Comparison of ENCODE assay signal across 31 cellular contexts in the genomic region with DNA sequence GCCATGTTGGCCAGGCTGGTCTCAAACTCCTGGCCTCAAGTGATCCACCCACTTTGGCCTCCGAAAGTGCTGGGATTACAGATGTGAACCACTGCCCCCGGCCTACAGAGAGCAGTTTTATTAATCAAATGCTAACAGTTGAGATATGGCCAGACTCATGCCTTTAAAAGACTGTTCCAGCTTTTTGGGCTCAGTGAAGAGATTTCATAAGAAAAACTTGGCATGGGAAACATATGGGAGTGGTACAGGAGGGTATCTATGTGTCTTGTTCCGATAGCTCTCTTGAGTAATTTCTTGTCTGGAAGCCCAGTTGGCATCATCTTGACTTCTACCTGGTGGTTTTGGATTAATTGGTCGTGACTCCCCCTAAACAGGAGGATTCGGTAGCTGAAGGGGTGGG.
"Had no signal": no experiment of that assay in that cellular context is flagged by ENCODE, and none has a peak within 500 bp of the region (broad histone marks: within the 10 kb centered on the region; RNA-seq: fewer than 3 reads in every experiment).

No MANE protein-coding gene starts in this region.

- H3K79me2 ChIP-seq: hepatocyte had no signal

- H3K27ac ChIP-seq: brain microvascular endothelial cell, gastroesophageal sphincter, hepatocyte, neutrophil, ovary, prostate gland, sigmoid colon, suprapubic skin, tibial artery, upper lobe of right lung had no signal

- H3K27me3 Mint-ChIP-seq: activated CD4-positive, alpha-beta T cell treated with anti-CD3 and anti-CD28 coated beads, Interleukin-2, amount 10 ng/mL, durations not matched to agents 7 days and 5 days; activated T-cell treated with anti-CD3 and anti-CD28 coated beads, Interleukin-2, amount 50 U/mL, for 24 hours; effector memory CD8-positive, alpha-beta T cell; natural killer cell treated with Interleukin-12 subunit alpha and Interleukin-12 subunit beta and Interleukin-15 and Interleukin-18, amount 100 ng/mL, for 72 hours; T-helper 17 cell had no signal

- H2AFZ ChIP-seq: hepatocyte had no signal

- H3K4me1 ChIP-seq: gastroesophageal sphincter, prostate gland, sigmoid colon, suprapubic skin, tibial artery, upper lobe of right lung had no signal

- H3K4me3 ChIP-seq: gastroesophageal sphincter, hepatocyte, mucosa of descending colon, ovary, prostate gland, sigmoid colon, suprapubic skin, tibial artery, upper lobe of right lung had no signal

- ATAC-seq: effector memory CD8-positive, alpha-beta T cell; gastroesophageal sphincter; left ventricle myocardium superior; mucosa of descending colon; natural killer cell treated with Interleukin-12 subunit alpha and Interleukin-12 subunit beta and Interleukin-15 and Interleukin-18, amount 100 ng/mL, for 72 hours; T-helper 17 cell; upper lobe of right lung had no signal

- H3K9me3 ChIP-seq: gastroesophageal sphincter, mucosa of descending colon, neutrophil, ovary, prostate gland, sigmoid colon, suprapubic skin, tibial artery, upper lobe of right lung had no signal

- H3K4me1 Mint-ChIP-seq: activated naive CD4-positive, alpha-beta T cell treated with anti-CD3 and anti-CD28 coated beads, Interleukin-2, amount 10 ng/mL, durations not matched to agents 7 days and 5 days had no signal

- H3K36me3 Mint-ChIP-seq: activated naive CD4-positive, alpha-beta T cell treated with anti-CD3 and anti-CD28 coated beads, Interleukin-2, amount 10 ng/mL, durations not matched to agents 7 days and 5 days; activated naive CD8-positive, alpha-beta T cell treated with anti-CD3 and anti-CD28 coated beads, Interleukin-2, amount 10 ng/mL, durations not matched to agents 7 days and 5 days; natural killer cell treated with Interleukin-12 subunit alpha and Interleukin-12 subunit beta and Interleukin-15 and Interleukin-18, amount 100 ng/mL, for 72 hours; WTC11 had no signal

- H3K4me3 Mint-ChIP-seq: activated CD4-positive, alpha-beta memory T cell treated with anti-CD3 and anti-CD28 coated beads, Interleukin-2, amount 10 ng/mL, durations not matched to agents 7 days and 5 days; activated CD4-positive, alpha-beta T cell treated with anti-CD3 and anti-CD28 coated beads, Interleukin-2, amount 10 ng/mL, durations not matched to agents 7 days and 5 days; activated naive CD4-positive, alpha-beta T cell treated with anti-CD3 and anti-CD28 coated beads, Interleukin-2, amount 10 ng/mL, durations not matched to agents 7 days and 5 days; activated naive CD8-positive, alpha-beta T cell treated with anti-CD3 and anti-CD28 coated beads, Interleukin-2, amount 10 ng/mL, durations not matched to agents 7 days and 5 days; activated T-cell treated with anti-CD3 and anti-CD28 coated beads, Interleukin-2, amount 50 U/mL, for 24 hours; effector memory CD8-positive, alpha-beta T cell; natural killer cell treated with Interleukin-12 subunit alpha and Interleukin-12 subunit beta and Interleukin-15 and Interleukin-18, amount 100 ng/mL, for 72 hours; T-helper 17 cell; WTC11 had no signal

- H3K4me2 ChIP-seq: hepatocyte had no signal

- H3K27me3 ChIP-seq: brain microvascular endothelial cell, gastroesophageal sphincter, hepatocyte, neutrophil, ovary, sigmoid colon, suprapubic skin, tibial artery, upper lobe of right lung had no signal

- H3K36me3 ChIP-seq: brain microvascular endothelial cell, gastroesophageal sphincter, neutrophil, ovary, prostate gland, sigmoid colon, suprapubic skin, tibial artery, upper lobe of right lung had no signal

- H3K27ac Mint-ChIP-seq: activated CD4-positive, alpha-beta memory T cell treated with anti-CD3 and anti-CD28 coated beads, Interleukin-2, amount 10 ng/mL, durations not matched to agents 7 days and 5 days; activated CD4-positive, alpha-beta T cell treated with anti-CD3 and anti-CD28 coated beads, Interleukin-2, amount 10 ng/mL, durations not matched to agents 7 days and 5 days; activated naive CD4-positive, alpha-beta T cell treated with anti-CD3 and anti-CD28 coated beads, Interleukin-2, amount 10 ng/mL, durations not matched to agents 7 days and 5 days; activated naive CD8-positive, alpha-beta T cell treated with anti-CD3 and anti-CD28 coated beads, Interleukin-2, amount 10 ng/mL, durations not matched to agents 7 days and 5 days; activated T-cell treated with anti-CD3 and anti-CD28 coated beads, Interleukin-2, amount 50 U/mL, for 24 hours; natural killer cell treated with Interleukin-12 subunit alpha and Interleukin-12 subunit beta and Interleukin-15 and Interleukin-18, amount 100 ng/mL, for 72 hours; T-helper 17 cell; WTC11 had no signal

- H3K9me3 Mint-ChIP-seq: activated CD4-positive, alpha-beta memory T cell treated with anti-CD3 and anti-CD28 coated beads, Interleukin-2, amount 10 ng/mL, durations not matched to agents 7 days and 5 days; activated CD4-positive, alpha-beta T cell treated with anti-CD3 and anti-CD28 coated beads, Interleukin-2, amount 10 ng/mL, durations not matched to agents 7 days and 5 days; activated naive CD4-positive, alpha-beta T cell treated with anti-CD3 and anti-CD28 coated beads, Interleukin-2, amount 10 ng/mL, durations not matched to agents 7 days and 5 days; activated naive CD8-positive, alpha-beta T cell treated with anti-CD3 and anti-CD28 coated beads, Interleukin-2, amount 10 ng/mL, durations not matched to agents 7 days and 5 days; activated T-cell treated with anti-CD3 and anti-CD28 coated beads, Interleukin-2, amount 50 U/mL, for 24 hours; effector memory CD8-positive, alpha-beta T cell; natural killer cell treated with Interleukin-12 subunit alpha and Interleukin-12 subunit beta and Interleukin-15 and Interleukin-18, amount 100 ng/mL, for 72 hours; WTC11 had no signal

- DNase-seq: activated CD4-positive, alpha-beta memory T cell treated with anti-CD3 and anti-CD28 coated beads, Interleukin-2, amount 10 ng/mL, durations not matched to agents 7 days and 5 days; activated CD4-positive, alpha-beta T cell treated with anti-CD3 and anti-CD28 coated beads for 1 hour; activated CD4-positive, alpha-beta T cell treated with anti-CD3 and anti-CD28 coated beads, Interleukin-2, amount 10 ng/mL, durations not matched to agents 7 days and 5 days; activated CD8-positive, alpha-beta memory T cell treated with anti-CD3 and anti-CD28 coated beads, Interleukin-2, amount 50 U/mL, for 48 hours; activated gamma-delta T cell; activated naive CD4-positive, alpha-beta T cell treated with anti-CD3 and anti-CD28 coated beads, Interleukin-2, amount 10 ng/mL, durations not matched to agents 7 days and 5 days; activated naive CD8-positive, alpha-beta T cell treated with anti-CD3 and anti-CD28 coated beads, Interleukin-2, amount 10 ng/mL, durations not matched to agents 7 days and 5 days; activated T-cell treated with anti-CD3 and anti-CD28 coated beads, Interleukin-2, amount 50 U/mL, for 24 hours; brain microvascular endothelial cell; cortex of kidney; effector memory CD8-positive, alpha-beta T cell; left cardiac atrium; left ventricle myocardium superior; mucosa of descending colon; ovary; retina; sigmoid colon; small intestine; stimulated activated CD4-positive, alpha-beta T cell treated with anti-CD3 and anti-CD28 coated beads, Interleukin-1b, Interleukin-23, amount 100 ng/mL, for 48 hours; stimulated activated naive CD4-positive, alpha-beta T cell; T-helper 17 cell; T1000; tibial artery; upper lobe of right lung had no signal
